In genomic region chr10:85983051-85983450, GRCh38 we compare ENCODE assay signal across 6 cellular contexts.
"Had no signal": no experiment of that assay in that cellular context is flagged by ENCODE, and none has a peak within 500 bp of the region (broad histone marks: within the 10 kb centered on the region; RNA-seq: fewer than 3 reads in every experiment).

No MANE protein-coding gene starts in this region.

- H3K9me3 ChIP-seq: HAP-1 had no signal

- ATAC-seq: GM23338, HepG2 had no signal

- H3K9ac ChIP-seq: KMS-11 had no signal

- H3K27ac ChIP-seq: HL-60, KMS-11 had no signal

- H3K4me3 ChIP-seq: GM23338, HAP-1 had no signal

- DNase-seq: KBM-7 had no signal

- H3K36me3 ChIP-seq: HAP-1 had no signal

- H3K4me1 ChIP-seq: HAP-1 had no signal

- H3K4me2 ChIP-seq: GM23338, KMS-11 had no signal
